In genomic region chr14:66360526-66360925, GRCh38 we compare ENCODE assay signal across 14 cellular contexts.
"Had no signal": no experiment of that assay in that cellular context is flagged by ENCODE, and none has a peak within 500 bp of the region (broad histone marks: within the 10 kb centered on the region; RNA-seq: fewer than 3 reads in every experiment).

No MANE protein-coding gene starts in this region.

- ATAC-seq: lower lobe of right lung; pancreas; stimulated activated naive B cell treated with anti-CD40 and anti-IgM and Interleukin-4, amounts not matched to agents 10 μg/mL and 1 μg/mL and 100 μg/mL, for 72 hours had no signal

- H3K9me3 Mint-ChIP-seq: activated naive CD8-positive, alpha-beta T cell treated with anti-CD3 and anti-CD28 coated beads, Interleukin-2, amount 10 ng/mL, durations not matched to agents 7 days and 5 days; immature natural killer cell; stimulated activated naive B cell treated with anti-CD40 and anti-IgM and Interleukin-4, amounts not matched to agents 10 μg/mL and 1 μg/mL and 100 μg/mL, for 72 hours had no signal

- FAIRE-seq: endothelial cell of umbilical vein, pancreas had no signal

- H3K27ac Mint-ChIP-seq: activated naive CD8-positive, alpha-beta T cell treated with anti-CD3 and anti-CD28 coated beads, Interleukin-2, amount 10 ng/mL, durations not matched to agents 7 days and 5 days; immature natural killer cell; stimulated activated naive B cell treated with anti-CD40 and anti-IgM and Interleukin-4, amounts not matched to agents 10 μg/mL and 1 μg/mL and 100 μg/mL, for 72 hours had no signal

- DNase-seq: activated CD4-positive, CD25-positive, alpha-beta regulatory T cell treated with anti-CD3 and anti-CD28 coated beads, Interleukin-2, amount 50 U/mL, for 72 hours; activated naive CD4-positive, alpha-beta T cell; activated naive CD8-positive, alpha-beta T cell treated with anti-CD3 and anti-CD28 coated beads, Interleukin-2, amount 10 ng/mL, durations not matched to agents 7 days and 5 days; activated T-cell treated with anti-CD3 and anti-CD28 coated beads for 4 hours; brain microvascular endothelial cell; cerebellar nuclear complex; effector CD8-positive, alpha-beta T cell; immature natural killer cell; lower lobe of right lung; pancreas; stimulated activated CD4-positive, alpha-beta T cell treated with anti-CD3 and anti-CD28 coated beads, Interleukin-4, amount 100 ng/mL, for 1 hour; stimulated activated naive B cell treated with anti-CD40 and anti-IgM and Interleukin-4, amounts not matched to agents 10 μg/mL and 1 μg/mL and 100 μg/mL, for 72 hours; T-helper 9 cell had no signal

- H3K4me1 Mint-ChIP-seq: activated naive CD8-positive, alpha-beta T cell treated with anti-CD3 and anti-CD28 coated beads, Interleukin-2, amount 10 ng/mL, durations not matched to agents 7 days and 5 days; immature natural killer cell; stimulated activated naive B cell treated with anti-CD40 and anti-IgM and Interleukin-4, amounts not matched to agents 10 μg/mL and 1 μg/mL and 100 μg/mL, for 72 hours had no signal

- H3K4me3 Mint-ChIP-seq: activated naive CD8-positive, alpha-beta T cell treated with anti-CD3 and anti-CD28 coated beads, Interleukin-2, amount 10 ng/mL, durations not matched to agents 7 days and 5 days; immature natural killer cell; stimulated activated naive B cell treated with anti-CD40 and anti-IgM and Interleukin-4, amounts not matched to agents 10 μg/mL and 1 μg/mL and 100 μg/mL, for 72 hours had no signal
